Comparison of ENCODE assay signal across 1 cellular context in genomic region chr18:58257461-58257860, GRCh38.
TF ChIP-seq lines count a peak whose summit lies in the region.

No MANE protein-coding gene starts in this region.

TF ChIP-seq in SK-N-SH, 30 proteins besides CTCF, POLR2A, EP300 and RAD21 (continued from another document):
- TF ChIP-seq EZH2phosphoT487 (IDR thresholded peaks at IDR 0.05; ENCODE audit: borderline replicate concordance, low read depth) = no peak
- no peak for TF ChIP-seq MAX (IDR thresholded peaks at IDR 0.05; ENCODE audit: low read depth)
